Comparison of ENCODE assay signal across 9 cellular contexts in the genomic region with DNA sequence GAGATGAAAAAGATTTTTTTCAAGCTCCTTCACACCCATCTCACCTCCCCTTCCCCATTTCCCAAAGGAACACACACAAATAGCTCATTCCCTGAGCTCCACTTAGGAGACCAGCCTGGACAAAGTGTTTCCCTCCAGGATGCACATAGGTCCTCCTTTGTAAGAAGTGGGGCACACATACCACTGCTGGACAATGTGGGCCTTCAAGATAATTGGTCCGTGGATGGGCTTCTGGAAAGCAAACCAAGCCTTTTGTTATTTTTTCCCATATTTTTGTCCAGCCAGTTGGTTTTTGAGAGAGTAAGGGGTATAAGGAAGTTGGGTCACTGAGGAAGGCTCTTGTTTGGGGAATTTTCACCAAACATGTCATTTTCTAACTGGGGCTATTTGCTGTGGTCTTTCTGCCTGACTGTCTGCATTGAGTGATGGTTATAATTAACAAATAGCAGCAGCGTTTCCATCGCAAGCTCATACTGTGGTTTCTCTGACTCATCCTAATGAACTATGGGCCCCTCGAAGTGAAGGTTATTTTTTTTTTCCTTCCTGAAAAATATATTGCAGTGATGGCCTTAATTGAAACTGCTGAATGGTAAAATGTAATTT.
DNase-seq lines count a peak whose midpoint lies in the region; ATAC-seq and FAIRE-seq lines count a peak whose summit lies in the region.
"Had no signal": no experiment of that assay in that cellular context is flagged by ENCODE, and none has a peak within 500 bp of the region (broad histone marks: within the 10 kb centered on the region; RNA-seq: fewer than 3 reads in every experiment).

No MANE protein-coding gene starts in this region.

- H3K36me3 ChIP-seq in H7 (replicated peaks; ENCODE audit: control insufficient read depth, insufficient read depth, low read length): no peaks in the 10 kb centered on the region

- no peaks in the 10 kb centered on the region for H3K9me3 Mint-ChIP-seq in activated T-cell treated with anti-CD3 and anti-CD28 coated beads, Interleukin-2, amount 50 U/mL, for 72 hours
- H3K9me3 Mint-ChIP-seq in activated naive CD8-positive, alpha-beta T cell treated with anti-CD3 and anti-CD28 coated beads, Interleukin-2, amount 50 U/mL, for 24 hours: no peaks in the 10 kb centered on the region

- no peak overlapping the region for H3K4me3 Mint-ChIP-seq in activated T-cell treated with anti-CD3 and anti-CD28 coated beads, Interleukin-2, amount 50 U/mL, for 72 hours
- H3K4me3 Mint-ChIP-seq in activated naive CD8-positive, alpha-beta T cell treated with anti-CD3 and anti-CD28 coated beads, Interleukin-2, amount 50 U/mL, for 24 hours: no peak overlapping the region
- H3K4me3 Mint-ChIP-seq: CD14-positive monocyte had no signal

- H3K27ac Mint-ChIP-seq in activated T-cell treated with anti-CD3 and anti-CD28 coated beads, Interleukin-2, amount 50 U/mL, for 72 hours: peak overlapping the region; percentile 6
- peak overlapping the region; percentile 55 for H3K27ac Mint-ChIP-seq in activated naive CD8-positive, alpha-beta T cell treated with anti-CD3 and anti-CD28 coated beads, Interleukin-2, amount 50 U/mL, for 24 hours

- FAIRE-seq in urothelium cell line (lab: Jason Lieb, UNC): no peak

- no peak for DNase-seq in activated T-cell treated with anti-CD3 and anti-CD28 coated beads, Interleukin-2, amount 50 U/mL, for 72 hours
- DNase-seq in activated T-cell treated with anti-CD3 and anti-CD28 coated beads, Interleukin-2, amount 50 U/mL, for 1 hour: no peak
- peak; percentile 5 for DNase-seq in activated naive CD8-positive, alpha-beta T cell treated with anti-CD3 and anti-CD28 coated beads, Interleukin-2, amount 50 U/mL, for 24 hours
- DNase-seq in urothelium cell line (ENCODE audit: low spot score) (peak; percentile 50), D341Med (ENCODE audit: low spot score) (no peak), H7 (no peak), NCI-H1694 (lab: John Stamatoyannopoulos, UW) (no peak)

- no peak for ATAC-seq in activated T-cell treated with anti-CD3 and anti-CD28 coated beads, Interleukin-2, amount 50 U/mL, for 72 hours (replicated peaks in 1 of 2)
- ATAC-seq in HG03378 (IDR thresholded peaks at IDR 0.05; ENCODE audit: unreplicated experiment): peak; percentile 88
- ATAC-seq in activated naive CD8-positive, alpha-beta T cell treated with anti-CD3 and anti-CD28 coated beads, Interleukin-2, amount 50 U/mL, for 24 hours: peak; percentile 92

- no peak overlapping the region for H3K4me3 ChIP-seq in H7 (ENCODE audit: insufficient read depth, low read depth, low read length)

- no peaks in the 10 kb centered on the region for H3K27me3 ChIP-seq in H7 (ENCODE audit: control insufficient read depth, insufficient read depth, low read length)

- H3K36me3 Mint-ChIP-seq in activated T-cell treated with anti-CD3 and anti-CD28 coated beads, Interleukin-2, amount 50 U/mL, for 72 hours (ENCODE audit: insufficient read depth in 2 of 2): no peaks in the 10 kb centered on the region
- H3K36me3 Mint-ChIP-seq in activated naive CD8-positive, alpha-beta T cell treated with anti-CD3 and anti-CD28 coated beads, Interleukin-2, amount 50 U/mL, for 24 hours (ENCODE audit: low read depth): no peaks in the 10 kb centered on the region
- H3K36me3 Mint-ChIP-seq: CD14-positive monocyte had no signal

- H3K4me1 Mint-ChIP-seq in activated T-cell treated with anti-CD3 and anti-CD28 coated beads, Interleukin-2, amount 50 U/mL, for 72 hours (ENCODE audit: low read depth): peaks cover 17% of the 10 kb centered on the region
- peaks cover 21% of the 10 kb centered on the region for H3K4me1 Mint-ChIP-seq in activated naive CD8-positive, alpha-beta T cell treated with anti-CD3 and anti-CD28 coated beads, Interleukin-2, amount 50 U/mL, for 24 hours

- H3K27me3 Mint-ChIP-seq in activated T-cell treated with anti-CD3 and anti-CD28 coated beads, Interleukin-2, amount 50 U/mL, for 72 hours (ENCODE audit: low read depth): peaks cover 9% of the 10 kb centered on the region
- H3K27me3 Mint-ChIP-seq in activated naive CD8-positive, alpha-beta T cell treated with anti-CD3 and anti-CD28 coated beads, Interleukin-2, amount 50 U/mL, for 24 hours: no peaks in the 10 kb centered on the region

Comparison
In these comparisons a context has a peak if more than half of its experiments do, and no peak if none do; other contexts are left out.
1. ATAC-seq: peak in HG03378 (single experiment) and activated naive CD8-positive, alpha-beta T cell treated with anti-CD3 and anti-CD28 coated beads, Interleukin-2, amount 50 U/mL, for 24 hours (single experiment); none in activated T-cell treated with anti-CD3 and anti-CD28 coated beads, Interleukin-2, amount 50 U/mL, for 72 hours (0 of 2).
2. DNase-seq: peak in activated naive CD8-positive, alpha-beta T cell treated with anti-CD3 and anti-CD28 coated beads, Interleukin-2, amount 50 U/mL, for 24 hours (single experiment) and urothelium cell line (single experiment); none in activated T-cell treated with anti-CD3 and anti-CD28 coated beads, Interleukin-2, amount 50 U/mL, for 72 hours (0 of 2), activated T-cell treated with anti-CD3 and anti-CD28 coated beads, Interleukin-2, amount 50 U/mL, for 1 hour (single experiment), D341Med (single experiment), H7 (single experiment) and NCI-H1694 (single experiment).